ENCODE assay signal across 8 cellular contexts in the genomic region with DNA sequence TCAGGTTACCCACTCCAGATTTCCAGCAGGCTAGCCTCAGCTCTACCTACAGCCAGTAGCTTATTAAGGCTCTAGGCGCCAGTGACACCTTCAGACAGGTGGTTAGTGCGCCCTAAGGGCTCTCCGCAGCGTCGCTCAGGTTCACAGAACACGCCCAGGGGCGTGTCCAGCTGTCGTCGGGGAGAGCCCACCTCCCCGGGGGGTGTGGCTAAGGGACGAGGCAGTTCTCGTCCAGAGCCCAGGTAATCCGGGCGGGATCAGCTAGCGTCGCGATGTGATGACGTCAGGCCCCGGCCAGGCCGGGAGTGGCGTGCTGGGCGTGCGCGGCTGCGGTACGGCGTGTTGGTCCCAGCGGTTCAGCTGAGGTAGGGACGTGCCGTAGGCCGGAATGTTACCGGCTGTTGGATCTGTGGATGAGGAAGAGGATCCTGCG. TPM values are rescaled to one million over a fixed set of nuclear protein-coding genes. Genes with fewer than 3 reads are reported as not detected.
DNase-seq lines count a peak whose midpoint lies in the region; TF ChIP-seq lines count a peak whose summit lies in the region.
"Not testable (repeated sequence)": the region's sequence is repeated elsewhere in the genome, so short reads cannot be mapped to it uniquely, and the experiment has no call there.

Gene ZNG1E (plus strand): TSS at position 340 of the 433 bp plus-strand sequence. CDS start 49 bp downstream, at position 389.

- peak; percentile 23 to 61 for DNase-seq in HL-60 (ENCODE audit: low read depth in 1 of 2, low spot score in 1 of 2)
- peak; percentile 48 for DNase-seq in activated T-helper 9 cell treated with anti-CD3 and anti-CD28 coated beads, Interleukin-2, amount 50 U/mL, for 16 hours (ENCODE audit: low read depth)
- DNase-seq in effector CD4-positive, alpha-beta T cell, result peak; percentile 60
- not testable (repeated sequence) for DNase-seq in osteocyte (ENCODE audit: extremely low spot score, unreplicated experiment)
- DNase-seq in stimulated activated CD8-positive, alpha-beta memory T cell treated with anti-CD3 and anti-CD28 coated beads, Interleukin-15, amount 100 ng/mL, for 24 hours (ENCODE audit: low read depth), result peak; percentile 22

- intact Hi-C loops in T-helper 1 cell treated with Interleukin-12 subunit alpha and Interleukin-12 subunit beta and Interleukin-4 antibody, amounts not matched to agents 30 ng/mL and 1 ng/mL, for 36 hours (cut with micrococcal nuclease), result not testable (repeated sequence)

- not testable (repeated sequence) for TF ChIP-seq CTCF in HL-60 (IDR thresholded peaks at IDR 0.05; ENCODE audit: insufficient read depth, low read length); osteocyte (IDR thresholded peaks at IDR 0.05)

- not testable (repeated sequence) for H3K36me3 ChIP-seq in BLaER1; iPS-18a (ENCODE audit: control insufficient read depth, low read depth, low read length)

- not testable (repeated sequence) for H3K9me3 ChIP-seq in BLaER1; iPS-18a (ENCODE audit: control insufficient read depth, low read depth, low read length)

- not testable (repeated sequence) for H3K4me1 Mint-ChIP-seq in osteocyte (ENCODE audit: unreplicated experiment)

- H4K20me1 ChIP-seq in BLaER1, result not testable (repeated sequence)

- H3K4me3 ChIP-seq in BLaER1 (peak within 1 kb of the TSS; percentile 64), HL-60 (replicated peaks; ENCODE audit: insufficient read depth, low read length) (peak within 1 kb of the TSS; percentile 49), iPS-18a (ENCODE audit: low read length) (peak within 1 kb of the TSS; percentile 21)

- H3K27me3 Mint-ChIP-seq in osteocyte (ENCODE audit: unreplicated experiment), result not testable (repeated sequence)

- H3K9ac ChIP-seq in BLaER1; iPS-18a (ENCODE audit: low read length): not testable (repeated sequence)

- H3K9me3 Mint-ChIP-seq in osteocyte (ENCODE audit: unreplicated experiment), result not testable (repeated sequence)

- H3K27ac Mint-ChIP-seq in osteocyte (ENCODE audit: unreplicated experiment), result peak within 1 kb of the TSS; percentile 27

- peak within 1 kb of the TSS; percentile 70 for H3K4me3 Mint-ChIP-seq in osteocyte (ENCODE audit: unreplicated experiment)

- H3K36me3 Mint-ChIP-seq in osteocyte (ENCODE audit: unreplicated experiment), result not testable (repeated sequence)

- peak within 1 kb of the TSS; percentile 62; the same call in 1 of the 2 replicates for H3K4me2 ChIP-seq in BLaER1

- not testable (repeated sequence) for H3K27ac ChIP-seq in BLaER1; HL-60 (replicated peaks); iPS-18a (ENCODE audit: low read length)

- not testable (repeated sequence) for H3K27me3 ChIP-seq in BLaER1; HL-60 (ENCODE audit: insufficient read depth, poor library complexity, severe bottlenecking); iPS-18a (ENCODE audit: control insufficient read depth, insufficient read depth, low read length)

- H3K4me1 ChIP-seq in BLaER1; iPS-18a (ENCODE audit: control insufficient read depth, low read depth, low read length): not testable (repeated sequence)

RNA-seq across cellular contexts. Expression of gene ZNG1E, which starts in this region (rescaled TPM):
- total RNA-seq in T-helper 1 cell treated with Interleukin-12 subunit alpha and Interleukin-12 subunit beta and Interleukin-4 antibody, amounts not matched to agents 30 ng/mL and 1 ng/mL, for 36 hours, result 48.4 and 51.9 TPM in 2 replicates
- 26.6 and 38.7 TPM in 2 replicates for total RNA-seq in osteocyte
